Comparison of ENCODE assay signal across 1 cellular context in the genomic region with DNA sequence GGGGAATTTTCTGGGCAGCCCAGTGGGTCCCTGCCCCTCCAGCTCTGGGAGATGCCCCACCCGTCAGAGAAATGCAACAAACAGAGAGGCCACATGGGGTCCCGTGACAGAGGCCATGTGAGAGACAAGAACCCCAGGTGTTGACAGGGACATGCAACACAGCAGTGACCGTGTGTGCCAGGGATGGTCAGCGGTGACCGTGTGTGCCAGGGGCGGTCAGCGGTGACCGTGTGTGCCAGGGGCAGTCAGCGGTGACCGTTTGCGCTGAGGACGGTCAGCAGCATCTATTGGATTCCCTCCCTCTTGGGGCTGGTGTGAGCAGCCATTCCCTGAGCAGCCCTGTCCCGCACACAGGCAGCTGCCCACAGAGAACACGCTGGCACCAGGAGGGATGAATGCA.
TF ChIP-seq lines count a peak whose summit lies in the region.

No MANE protein-coding gene starts in this region.

TF ChIP-seq in HCT116, 20 proteins besides CTCF, POLR2A, EP300 and RAD21 (continued from another document):
- TF ChIP-seq ATF3 (IDR thresholded peaks at IDR 0.05): no peak
- no peak for TF ChIP-seq ZBTB33 (IDR thresholded peaks at IDR 0.05; ENCODE audit: extremely low read depth, insufficient replicate concordance, low read length)
- TF ChIP-seq TCF7L2 (IDR thresholded peaks at IDR 0.05; ENCODE audit: borderline replicate concordance, extremely low read depth, insufficient read depth, insufficient read length): no peak
- no peak for TF ChIP-seq FOSL1 (IDR thresholded peaks at IDR 0.05; ENCODE audit: low read depth)
- no peak for TF ChIP-seq SP1 (IDR thresholded peaks at IDR 0.05; ENCODE audit: low read depth)
- TF ChIP-seq EZH2phosphoT487 (IDR thresholded peaks at IDR 0.05; ENCODE audit: borderline replicate concordance): no peak
